ENCODE assay signal across 22 cellular contexts in genomic region chr12:124015791-124016510, GRCh38. TPM values are rescaled to one million over a fixed set of nuclear protein-coding genes. Genes with fewer than 3 reads are reported as not detected.
A peak's percentile ranks its signal among the peaks of the same experiment; 100 is the strongest.
DNase-seq lines count a peak whose midpoint lies in the region; ATAC-seq and TF ChIP-seq lines count a peak whose summit lies in the region.
"Had no signal": no experiment of that assay in that cellular context is flagged by ENCODE, and none has a peak within 500 bp of the region (broad histone marks: within the 10 kb centered on the region; RNA-seq: fewer than 3 reads in every experiment).

No MANE protein-coding gene starts in this region.

- no peaks in the 10 kb centered on the region for H3F3A ChIP-seq in smooth muscle cell (ENCODE audit: low read depth)

- no peaks in the 10 kb centered on the region for H3K9me3 ChIP-seq in right cardiac atrium (ENCODE audit: control insufficient read depth, low read length)
- no peaks in the 10 kb centered on the region for H3K9me3 ChIP-seq in smooth muscle cell (replicated peaks; ENCODE audit: low read depth)
- no peaks in the 10 kb centered on the region for H3K9me3 ChIP-seq in WERI-Rb-1 (ENCODE audit: severe bottlenecking)
- H3K9me3 ChIP-seq: A549 had no signal

- 59% methylated on average over 8 of the region's 8 CpGs for WGBS in right cardiac atrium
- WGBS in smooth muscle cell (ENCODE audit: low lambda C conversion rate) = 46% methylated on average over 8 of the region's 8 CpGs

- no peak for DNase-seq in activated CD4-positive, alpha-beta T cell treated with anti-CD3 and anti-CD28 coated beads, Interleukin-2, amount 10 ng/mL, durations not matched to agents 24 days and 14 days
- no peak for DNase-seq in activated CD4-positive, alpha-beta T cell treated with anti-CD3 and anti-CD28 coated beads, Interleukin-2, amount 50 U/mL, for 48 hours
- DNase-seq in right cardiac atrium (no peak), Right ventricle myocardium superior (no peak), smooth muscle cell (lab: John Stamatoyannopoulos, UW; ENCODE audit: unreplicated experiment) (no peak), WERI-Rb-1 (no peak), SIG-M5 treated with dmso at 0.1 percent for 504 hours (lab: John Stamatoyannopoulos, UW; ENCODE audit: unreplicated experiment) (no peak)
- DNase-seq in central memory CD8-positive, alpha-beta T cell (ENCODE audit: low spot score in 2 of 2) = no peak
- DNase-seq: AML-193; CD8-positive, alpha-beta memory T cell; COR-L47; DMS 273 treated with DMSO at 0.1 percent for 48 hours; DMS53; DND-41; EL; GOT3; H7 had no signal

- H3K4me1 ChIP-seq in right cardiac atrium (ENCODE audit: control insufficient read depth, insufficient read depth, low read length) (peaks cover 2% of the 10 kb centered on the region), smooth muscle cell (ENCODE audit: low read depth) (no peaks in the 10 kb centered on the region)
- H3K4me1 ChIP-seq: A549 had no signal

- TF ChIP-seq CTCF in smooth muscle cell (IDR thresholded peaks at IDR 0.05; ENCODE audit: borderline replicate concordance, insufficient read depth, poor library complexity, severe bottlenecking) (no peak), WERI-Rb-1 (IDR thresholded peaks at IDR 0.05; ENCODE audit: low read depth, low read length) (no peak)

- peaks cover 25% of the 10 kb centered on the region for H3K36me3 Mint-ChIP-seq in activated CD4-positive, alpha-beta T cell treated with anti-CD3 and anti-CD28 coated beads, Interleukin-2, amount 10 ng/mL, durations not matched to agents 24 days and 14 days (ENCODE audit: low read depth)
- peaks cover 19% of the 10 kb centered on the region for H3K36me3 Mint-ChIP-seq in central memory CD8-positive, alpha-beta T cell (ENCODE audit: insufficient read depth)

- no peaks in the 10 kb centered on the region for H3K9me3 Mint-ChIP-seq in activated CD4-positive, alpha-beta T cell treated with anti-CD3 and anti-CD28 coated beads, Interleukin-2, amount 10 ng/mL, durations not matched to agents 24 days and 14 days
- no peaks in the 10 kb centered on the region for H3K9me3 Mint-ChIP-seq in central memory CD8-positive, alpha-beta T cell
- H3K9me3 Mint-ChIP-seq: CD8-positive, alpha-beta memory T cell had no signal

- no peaks in the 10 kb centered on the region for H3K27me3 Mint-ChIP-seq in activated CD4-positive, alpha-beta T cell treated with anti-CD3 and anti-CD28 coated beads, Interleukin-2, amount 10 ng/mL, durations not matched to agents 24 days and 14 days
- H3K27me3 Mint-ChIP-seq in central memory CD8-positive, alpha-beta T cell = no peaks in the 10 kb centered on the region
- H3K27me3 Mint-ChIP-seq: CD8-positive, alpha-beta memory T cell had no signal

- peak overlapping the region; percentile 67 for H3K27ac ChIP-seq in right cardiac atrium (ENCODE audit: low read length)
- H3K27ac ChIP-seq in smooth muscle cell (ENCODE audit: low read depth) = peak overlapping the region; percentile 40
- H3K27ac ChIP-seq in WERI-Rb-1 = no peak overlapping the region
- H3K27ac ChIP-seq: 22Rv1, A549, C4-2B had no signal

- peak overlapping the region; percentile 48 for H3K27ac Mint-ChIP-seq in activated CD4-positive, alpha-beta T cell treated with anti-CD3 and anti-CD28 coated beads, Interleukin-2, amount 10 ng/mL, durations not matched to agents 24 days and 14 days
- peak overlapping the region; percentile 35 for H3K27ac Mint-ChIP-seq in central memory CD8-positive, alpha-beta T cell (ENCODE audit: low read depth)

- intact Hi-C loops in activated CD4-positive, alpha-beta T cell treated with anti-CD3 and anti-CD28 coated beads, Interleukin-2, amount 10 ng/mL, durations not matched to agents 24 days and 14 days (cut with micrococcal nuclease) = no loop called here
- intact Hi-C loops in right cardiac atrium (cut with DNase I) (no loop called here), Right ventricle myocardium superior (cut with DNase I) (no loop called here)

- H4K20me1 ChIP-seq in smooth muscle cell (ENCODE audit: low read depth) = no peaks in the 10 kb centered on the region

- no peak overlapping the region for H2AFZ ChIP-seq in smooth muscle cell (ENCODE audit: low read depth)

- peaks cover 11% of the 10 kb centered on the region for H3K36me3 ChIP-seq in smooth muscle cell (ENCODE audit: low read depth)
- peaks cover 34% of the 10 kb centered on the region for H3K36me3 ChIP-seq in WERI-Rb-1

- H3K27me3 ChIP-seq in right cardiac atrium (ENCODE audit: control insufficient read depth, insufficient read depth) = no peaks in the 10 kb centered on the region
- no peaks in the 10 kb centered on the region for H3K27me3 ChIP-seq in smooth muscle cell (ENCODE audit: low read depth)
- no peaks in the 10 kb centered on the region for H3K27me3 ChIP-seq in WERI-Rb-1 (ENCODE audit: insufficient read depth, low read depth, severe bottlenecking)

- peak overlapping the region; percentile 25 for H3K4me2 ChIP-seq in smooth muscle cell
- H3K4me2 ChIP-seq: A549 had no signal

- H3K4me3 Mint-ChIP-seq in activated CD4-positive, alpha-beta T cell treated with anti-CD3 and anti-CD28 coated beads, Interleukin-2, amount 10 ng/mL, durations not matched to agents 24 days and 14 days = no peak overlapping the region
- H3K4me3 Mint-ChIP-seq in central memory CD8-positive, alpha-beta T cell = no peak overlapping the region
- H3K4me3 Mint-ChIP-seq: CD8-positive, alpha-beta memory T cell had no signal

- ATAC-seq in right cardiac atrium (no peak), Right ventricle myocardium superior (ENCODE audit: poor library complexity) (no peak)
- ATAC-seq in central memory CD8-positive, alpha-beta T cell (replicated peaks; ENCODE audit: extremely low read depth, poor library complexity, severe bottlenecking) = no peak
- ATAC-seq: GM12878, HCT116 had no signal

- H3K9ac ChIP-seq in smooth muscle cell (ENCODE audit: low read depth) = no peak overlapping the region

- no peaks in the 10 kb centered on the region for H3K79me2 ChIP-seq in smooth muscle cell (ENCODE audit: low read depth)

- H3K4me3 ChIP-seq in right cardiac atrium (ENCODE audit: low read length) (no peak overlapping the region), smooth muscle cell (no peak overlapping the region), WERI-Rb-1 (ENCODE audit: low read depth, low read length) (no peak overlapping the region)
- H3K4me3 ChIP-seq: A549, GM12878 had no signal

- no peaks in the 10 kb centered on the region for H3K4me1 Mint-ChIP-seq in activated CD4-positive, alpha-beta T cell treated with anti-CD3 and anti-CD28 coated beads, Interleukin-2, amount 10 ng/mL, durations not matched to agents 24 days and 14 days
- H3K4me1 Mint-ChIP-seq in central memory CD8-positive, alpha-beta T cell = no peaks in the 10 kb centered on the region
- H3K4me1 Mint-ChIP-seq: CD8-positive, alpha-beta memory T cell had no signal

RNA-seq across cellular contexts. Expression of gene ZNF664, which starts 42.9 kb away (rescaled TPM):
- total RNA-seq in activated CD4-positive, alpha-beta T cell treated with anti-CD3 and anti-CD28 coated beads, Interleukin-2, amount 10 ng/mL, durations not matched to agents 24 days and 14 days = 63.2 and 69.3 TPM in 2 replicates
- total RNA-seq in right cardiac atrium (10 to 100 TPM; 73.6 to 80.6 (median 77.0) TPM), Right ventricle myocardium superior (71.3 TPM), smooth muscle cell (39.2 and 47.7 TPM in 2 replicates)
- polyA plus RNA-seq in right cardiac atrium (50.2 TPM), smooth muscle cell (6.4 and 8.1 TPM in 2 replicates)

RNA-seq across cellular contexts. Expression of gene CCDC92, which starts 43.3 kb away (rescaled TPM):
- total RNA-seq in activated CD4-positive, alpha-beta T cell treated with anti-CD3 and anti-CD28 coated beads, Interleukin-2, amount 10 ng/mL, durations not matched to agents 24 days and 14 days = 7.3 and 7.5 TPM in 2 replicates
- total RNA-seq in right cardiac atrium (10 to 100 TPM; 47.5 to 64.4 (median 52.4) TPM), Right ventricle myocardium superior (54.0 TPM), smooth muscle cell (14.8 and 17.4 TPM in 2 replicates)
- polyA plus RNA-seq in right cardiac atrium (80.0 TPM), smooth muscle cell (60.7 and 68.2 TPM in 2 replicates)
